Comparison of ENCODE assay signal across 22 cellular contexts in genomic region chr6:89680150-89680549, GRCh38. TPM values are rescaled to one million over a fixed set of nuclear protein-coding genes. Genes with fewer than 3 reads are reported as not detected.
A peak's percentile ranks its signal among the peaks of the same experiment; 100 is the strongest.
DNase-seq lines count a peak whose midpoint lies in the region; ATAC-seq, FAIRE-seq and TF ChIP-seq lines count a peak whose summit lies in the region.
"Had no signal": no experiment of that assay in that cellular context is flagged by ENCODE, and none has a peak within 500 bp of the region (broad histone marks: within the 10 kb centered on the region; RNA-seq: fewer than 3 reads in every experiment).

No MANE protein-coding gene starts in this region.

- TF ChIP-seq CTCF in SK-N-SH (IDR thresholded peaks at IDR 0.05) (no peak), H1 (IDR thresholded peaks at IDR 0.05; ENCODE audit: control extremely low read depth in 1 of 3, insufficient read depth in 1 of 3, low read depth in 1 of 3, low read length in 3 of 3) (no peak)

- TF ChIP-seq EP300 in SK-N-SH (IDR thresholded peaks at IDR 0.05; ENCODE audit: borderline replicate concordance in 1 of 2, low read depth in 1 of 2, low read length in 1 of 2) (no peak), H1 (IDR thresholded peaks at IDR 0.05; ENCODE audit: borderline replicate concordance in 1 of 2, low read depth in 2 of 2, low read length in 2 of 2) (no peak)

- no peak overlapping the region for H3K4me3 ChIP-seq in SK-N-SH (ENCODE audit: low read depth in 2 of 2, low read length in 1 of 2)
- no peak overlapping the region for H3K4me3 ChIP-seq in HUES6 (ENCODE audit: low read depth, low read length)
- H3K4me3 ChIP-seq in H1 (ENCODE audit: extremely low read depth in 1 of 4, insufficient read depth in 2 of 4, low read depth in 3 of 4, low read length in 4 of 4), result no peak overlapping the region
- H3K4me3 ChIP-seq in skeletal muscle tissue (ENCODE audit: low read length in 3 of 3), result peak overlapping the region in 2 of 3 donors; percentile 32 to 63
- H3K4me3 ChIP-seq: cardiac muscle cell, dorsolateral prefrontal cortex, pancreas, thoracic aorta had no signal

- peak overlapping the region; percentile 83; the same call in 1 of the 2 replicates for H2BK5ac ChIP-seq in H1 (ENCODE audit: low read depth, low read length)

- H3K56ac ChIP-seq in H1 (replicated peaks; ENCODE audit: insufficient read length, low read depth, low read length), result no peak overlapping the region

- H3K9ac ChIP-seq in SK-N-SH (no peak overlapping the region), HUES6 (ENCODE audit: low read length) (no peak overlapping the region), H1 (replicated peaks in 1 of 4; ENCODE audit: extremely low read depth in 1 of 4, low read depth in 3 of 4, low read length in 3 of 4) (no peak overlapping the region; a peak in 1 of 7 replicates), skeletal muscle tissue (ENCODE audit: low read depth in 1 of 3, low read length in 3 of 3) (peak overlapping the region in 2 of 3 donors; percentile 32 to 74)

- H2AK5ac ChIP-seq in H1 (ENCODE audit: low read depth, low read length), result no peak overlapping the region

- WGBS in SK-N-SH (ENCODE audit: low lambda C conversion rate), result 86% methylated on average over 2 of the region's 2 CpGs
- WGBS in H1 (ENCODE audit: extremely low coverage in 1 of 2, insufficient coverage in 1 of 2, insufficient read length in 1 of 2, insufficient replicate concordance in 2 of 2, low coverage in 1 of 2, low lambda C conversion rate in 2 of 2, missing lambda C conversion rate in 1 of 2), 2 experiments, result 81% methylated on average over 2 of the region's 2 CpGs; no CpG with 5 or more reads in 1 of the 2 experiments

- no peak overlapping the region for H3K27ac ChIP-seq in SK-N-SH (ENCODE audit: low read depth in 2 of 2, low read length in 1 of 2)
- 0 out of 2 replicates have a peak overlapping the region, but pooled peaks have one; percentile 7 for H3K27ac ChIP-seq in HUES6 (ENCODE audit: low read depth, low read length)
- H3K27ac ChIP-seq in H1 (ENCODE audit: low read depth, low read length), result 0 out of 2 replicates have a peak overlapping the region, but pooled peaks have one; percentile 26
- H3K27ac ChIP-seq in skeletal muscle tissue (ENCODE audit: low read depth, low read length), result peak overlapping the region; percentile 63
- H3K27ac ChIP-seq: cardiac muscle cell, pancreas, thoracic aorta had no signal

- H3K23me2 ChIP-seq in H1 (ENCODE audit: low read depth, low read length), result no peaks in the 10 kb centered on the region

- CTCF ChIA-PET in SK-N-SH (lab: Yijun Ruan, JAX), result interaction anchor here (1.0 kb wide), 1 partner anchor 34 kb away, joined by 3 read pairs; no protein-coding TSS in a partner anchor
- CTCF ChIA-PET in H1 (lab: Charles Lee; ENCODE audit: partially characterized antibody), result interaction anchor here (0.7 kb wide), 1 partner anchor 24 kb away, joined by 3 read pairs; no protein-coding TSS in a partner anchor

- peaks cover 0 to 10% of the 10 kb centered on the region in 2 experiments; a peak in 3 of 4 replicates for H3K4me1 ChIP-seq in SK-N-SH (ENCODE audit: control insufficient read depth in 1 of 2, insufficient read depth in 2 of 2, low read depth in 1 of 2, low read length in 1 of 2)
- H3K4me1 ChIP-seq in HUES6 (ENCODE audit: control insufficient read depth, insufficient read depth, low read length), result peaks cover 20% of the 10 kb centered on the region
- peaks cover 12 to 26% (median 20%) of the 10 kb centered on the region in 4 experiments; a peak in 6 of 7 replicates for H3K4me1 ChIP-seq in H1 (replicated peaks in 1 of 4; ENCODE audit: control insufficient read depth in 3 of 4, insufficient read depth in 4 of 4, low read length in 3 of 4)
- H3K4me1 ChIP-seq in skeletal muscle tissue (ENCODE audit: control insufficient read depth in 3 of 3, insufficient read depth in 3 of 3, low read length in 3 of 3), result peaks cover 24 to 43% (median 31%) of the 10 kb centered on the region in 3 donors
- H3K4me1 ChIP-seq: pancreas had no signal

- no peak overlapping the region for H2AFZ ChIP-seq in SK-N-SH (ENCODE audit: low read depth)
- no peak overlapping the region for H2AFZ ChIP-seq in H1 (ENCODE audit: low read length)

- H3K18ac ChIP-seq in H1 (ENCODE audit: extremely low read depth, low read length), result 0 out of 2 replicates have a peak overlapping the region, but pooled peaks have one; percentile 52

- no peaks in the 10 kb centered on the region for H4K20me1 ChIP-seq in SK-N-SH (ENCODE audit: insufficient read depth)
- H4K20me1 ChIP-seq in H1 (replicated peaks in 1 of 2; ENCODE audit: control insufficient read depth in 1 of 2, insufficient read depth in 2 of 2, low read length in 2 of 2), result no peaks in the 10 kb centered on the region

- H3K27me3 ChIP-seq in SK-N-SH (ENCODE audit: insufficient read depth) (no peaks in the 10 kb centered on the region), HUES6 (ENCODE audit: control insufficient read depth, insufficient read depth, low read length) (no peaks in the 10 kb centered on the region), H1 (replicated peaks in 1 of 4; ENCODE audit: control insufficient read depth in 3 of 4, extremely low read depth in 1 of 4, insufficient read depth in 3 of 4, low read length in 3 of 4) (no peaks in the 10 kb centered on the region), skeletal muscle tissue (ENCODE audit: control insufficient read depth in 3 of 3, insufficient read depth in 3 of 3, low read length in 3 of 3) (no peaks in the 10 kb centered on the region)
- H3K27me3 ChIP-seq: cardiac muscle cell, dorsolateral prefrontal cortex, pancreas had no signal

- peaks cover 2% of the 10 kb centered on the region; the same call in 1 of the 2 replicates for H3K79me1 ChIP-seq in H1 (ENCODE audit: low read depth, low read length)

- H3K79me2 ChIP-seq in SK-N-SH (ENCODE audit: insufficient read depth), result no peaks in the 10 kb centered on the region
- H3K79me2 ChIP-seq in H1 (ENCODE audit: control insufficient read depth in 1 of 2, insufficient read depth in 2 of 2, low read length in 2 of 2), result 0 out of 4 replicates have a peak, but pooled peaks cover 0 to 4% of the 10 kb centered on the region in 2 experiments

- H3K14ac ChIP-seq in H1 (ENCODE audit: insufficient read length), result no peak overlapping the region

- H3K36me3 ChIP-seq in SK-N-SH (replicated peaks in 1 of 2; ENCODE audit: control insufficient read depth in 1 of 2, insufficient read depth in 2 of 2, low read length in 1 of 2) (peaks cover 44 to 59% of the 10 kb centered on the region in 2 experiments), HUES6 (ENCODE audit: control insufficient read depth, insufficient read depth, low read length) (peaks cover 97% of the 10 kb centered on the region), H1 (ENCODE audit: control insufficient read depth in 2 of 4, insufficient read depth in 4 of 4, low read length in 3 of 4) (peaks cover 45 to 93% (median 74%) of the 10 kb centered on the region in 4 experiments), skeletal muscle tissue (ENCODE audit: control insufficient read depth in 3 of 3, insufficient read depth in 3 of 3, low read length in 3 of 3) (peaks cover 39 to 68% (median 57%) of the 10 kb centered on the region in 3 donors)

- no peaks in the 10 kb centered on the region for H3K9me3 ChIP-seq in SK-N-SH
- no peaks in the 10 kb centered on the region for H3K9me3 ChIP-seq in HUES6 (ENCODE audit: control insufficient read depth, insufficient read depth, low read depth, low read length)
- no peaks in the 10 kb centered on the region for H3K9me3 ChIP-seq in H1 (ENCODE audit: insufficient read depth in 2 of 2, low read depth in 1 of 2, low read length in 1 of 2)
- no peaks in the 10 kb centered on the region for H3K9me3 ChIP-seq in skeletal muscle tissue (ENCODE audit: control insufficient read depth in 3 of 3, low read length in 3 of 3)
- H3K9me3 ChIP-seq: pancreas, thoracic aorta had no signal

- peak overlapping the region; percentile 72; the same call in 1 of the 2 replicates for H2BK20ac ChIP-seq in H1 (ENCODE audit: low read length)

- no peak for ATAC-seq in SK-N-SH treated with all-trans-retinoic acid at 6 μM for 48 hours
- no peak for ATAC-seq in GM19395 (IDR thresholded peaks at IDR 0.05; ENCODE audit: unreplicated experiment)
- ATAC-seq: pancreas; sciatic nerve; stimulated activated memory B cell treated with anti-CD40 and anti-IgM and Interleukin-4, amounts not matched to agents 10 μg/mL and 1 μg/mL and 100 μg/mL, for 72 hours had no signal

- H3K4me2 ChIP-seq in SK-N-SH (no peak overlapping the region), H1 (ENCODE audit: insufficient read depth in 1 of 2, low read depth in 2 of 2, low read length in 2 of 2) (peak overlapping the region in 1 of 2 experiments; percentile 64; a peak in 1 of 4 replicates)

- H3F3A ChIP-seq in SK-N-SH (replicated peaks; ENCODE audit: insufficient read depth), result no peaks in the 10 kb centered on the region

- POLR2A ChIA-PET in SK-N-SH (lab: Yijun Ruan, JAX), result no interaction called here
- POLR2A ChIA-PET in H1 (lab: Charles Lee; ENCODE audit: partially characterized antibody), result interaction anchor here (0.8 to 1.6 kb wide), 4 partner anchors 10 to 149 kb away, joined by 3 to 5 read pairs (median 4); no protein-coding TSS in a partner anchor

- TF ChIP-seq RAD21 in SK-N-SH (IDR thresholded peaks at IDR 0.05; ENCODE audit: low read length), result no peak
- no peak for TF ChIP-seq RAD21 in H1 (IDR thresholded peaks at IDR 0.05 in 1 of 2, conservative IDR thresholded peaks at IDR 0.05 in 1 of 2; ENCODE audit: low read depth in 2 of 2, low read length in 2 of 2)

- no peak overlapping the region for H4K8ac ChIP-seq in H1 (ENCODE audit: extremely low read depth, insufficient read depth, low read length)

- peak overlapping the region; percentile 20; the same call in 1 of the 2 replicates for H2BK12ac ChIP-seq in H1 (ENCODE audit: low read depth, low read length)

- H4K91ac ChIP-seq in H1 (replicated peaks; ENCODE audit: insufficient read length, low read length), result peak overlapping the region; percentile 29

- no peak overlapping the region for H2BK120ac ChIP-seq in H1 (replicated peaks; ENCODE audit: low read depth, low read length)

- H3K9me2 ChIP-seq in SK-N-SH, result no peaks in the 10 kb centered on the region

- no peak for DNase-seq in SK-N-SH
- DNase-seq in H1 (ENCODE audit: low read depth in 1 of 2, low spot score in 2 of 2), result no peak
- DNase-seq in epidermal melanocyte (ENCODE audit: insufficient read length, low spot score), result no peak
- DNase-seq: activated CD4-positive, alpha-beta T cell treated with anti-CD3 and anti-CD28 coated beads for 1 hour; activated naive CD4-positive, alpha-beta T cell treated with anti-CD3 and anti-CD28 coated beads for 36 hours; activated T-cell treated with anti-CD3 and anti-CD28 coated beads, Interleukin-2, amount 50 U/mL, for 48 hours; CD4-positive, CD25-positive, alpha-beta regulatory T cell; DMS 273 treated with DMSO at 0.1 percent for 48 hours; dorsolateral prefrontal cortex; GDM1; Kasumi-1; NCI-H526; pancreas had no signal

- H3K23ac ChIP-seq in H1 (ENCODE audit: insufficient read length), result no peak overlapping the region

- no peak overlapping the region for H3K4ac ChIP-seq in H1 (replicated peaks; ENCODE audit: insufficient read length, low read depth, low read length)

- no peak overlapping the region for H4K5ac ChIP-seq in H1 (ENCODE audit: insufficient read length, low read depth, low read length)

- no peak for TF ChIP-seq POLR2A in H1 (IDR thresholded peaks at IDR 0.05; ENCODE audit: control extremely low read depth in 1 of 2, low read depth in 2 of 2, low read length in 2 of 2)

- FAIRE-seq in H1 (lab: Jason Lieb, UNC), result no peak
- FAIRE-seq: frontal cortex, pancreas had no signal

- no peak overlapping the region for H2BK15ac ChIP-seq in H1 (ENCODE audit: low read length)

RNA-seq across cellular contexts. Expression of gene LYRM2, which starts 41.6 kb away (rescaled TPM):
- polyA plus RNA-seq in SK-N-SH (2012; rRNA removed), result 14.5 and 23.5 TPM in 2 replicates
- polyA plus RNA-seq in SK-N-SH (2012; cell fraction: cytosol; rRNA removed), result 30.9 and 44.9 TPM in 2 replicates
- polyA plus RNA-seq in SK-N-SH (2012; cell fraction: nucleus; rRNA removed), result 3.1 and 7.8 TPM in 2 replicates
- total RNA-seq in H1 (2021; fragmentation: NEBNext Ultra II Directional; extraction: Animal tissue kit (Norgen Biotek cat#: 25700)), result 25.1 and 25.7 TPM in 2 replicates
- polyA plus RNA-seq in H1 (2011; rRNA removed), result 2.6 and 7.3 TPM in 2 replicates
- polyA plus RNA-seq in H1 (2011; cell fraction: cytosol; rRNA removed), result 9.8 TPM
- polyA plus RNA-seq in H1 (2011; cell fraction: nucleus; rRNA removed), result 3.1 TPM
- polyA plus RNA-seq in H1 (2012, experiment 1 of 2), result 9.8 to 25.8 TPM (median 12.0 TPM) in 4 replicates
- 2.0 TPM for polyA plus RNA-seq in H1 (2012, experiment 2 of 2)
- 38.6 TPM for polyA plus RNA-seq in H1 (2013, experiment 1 of 2)
- 36.2 TPM for polyA plus RNA-seq in H1 (2013, experiment 2 of 2)
- polyA minus RNA-seq in H1 (2011; rRNA and poly(A)+ RNA removed), result 4.8 and 6.9 TPM in 2 replicates
- 6.2 TPM for polyA minus RNA-seq in H1 (2011; cell fraction: cytosol; rRNA and poly(A)+ RNA removed)
- 15.3 TPM for polyA minus RNA-seq in H1 (2011; cell fraction: nucleus; rRNA and poly(A)+ RNA removed)
- 9.4 TPM for total RNA-seq in skeletal muscle tissue

Comparison
In these comparisons a context has a peak if more than half of its experiments do, and no peak if none do; other contexts are left out.
1. H3K27ac ChIP-seq: peak in HUES6 (single experiment), H1 (single experiment) and skeletal muscle tissue (single experiment); none in SK-N-SH (0 of 2).
2. H3K4me3 ChIP-seq: peak in skeletal muscle tissue (2 of 3); none in SK-N-SH (0 of 2), HUES6 (single experiment) and H1 (0 of 4).
3. H3K9ac ChIP-seq: peak in skeletal muscle tissue (2 of 3); none in SK-N-SH (single experiment), HUES6 (single experiment) and H1 (0 of 4).